In the genomic region with DNA sequence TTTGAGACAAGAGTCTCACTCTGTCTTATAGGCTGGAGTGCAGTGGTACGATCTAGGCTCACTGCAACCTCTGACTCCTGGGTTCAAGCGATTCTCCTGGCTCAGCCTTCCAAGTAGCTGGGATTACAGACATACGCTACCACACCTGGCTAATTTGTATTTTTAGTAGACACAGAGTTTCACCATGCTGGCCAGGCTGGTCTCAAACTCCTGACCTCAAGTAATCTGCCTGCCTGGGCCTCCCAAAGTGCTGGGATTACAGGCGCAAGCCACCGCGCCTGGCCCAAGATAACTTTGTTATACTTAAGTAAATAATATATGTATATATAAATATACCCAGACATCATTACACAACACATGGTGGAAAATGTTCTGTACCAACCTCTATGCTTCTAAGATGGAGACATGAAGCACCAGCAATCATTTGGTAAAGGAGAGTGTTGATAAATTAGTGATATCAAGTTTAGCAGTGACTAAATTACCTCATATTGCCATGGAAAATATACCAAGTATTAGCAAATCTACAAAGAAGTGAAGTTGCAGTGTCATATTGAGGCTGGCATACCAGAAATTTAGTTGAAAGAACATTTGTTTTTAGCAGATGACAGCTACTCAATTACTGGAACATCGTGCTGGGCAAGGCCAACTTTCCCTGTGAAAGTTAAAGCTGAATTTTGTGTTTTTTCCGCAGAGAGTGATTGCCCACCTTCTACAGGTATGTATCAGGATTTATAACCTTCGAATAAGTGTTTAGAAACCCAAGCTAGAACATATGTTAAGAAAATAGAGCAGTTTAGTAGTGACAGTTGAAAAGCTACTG, we compare ENCODE assay signal across 31 cellular contexts.
DNase-seq lines count a peak whose midpoint lies in the region; ATAC-seq and TF ChIP-seq lines count a peak whose summit lies in the region.
"Had no signal": no experiment of that assay in that cellular context is flagged by ENCODE, and none has a peak within 500 bp of the region (broad histone marks: within the 10 kb centered on the region; RNA-seq: fewer than 3 reads in every experiment).

No MANE protein-coding gene starts in this region.

- H3K27me3 Mint-ChIP-seq in CD14-positive monocyte (ENCODE audit: low read depth in 3 of 3) = peaks cover 0 to 2% (median 2%) of the 10 kb centered on the region in 3 donors
- H3K27me3 Mint-ChIP-seq: B cell; CD4-positive, alpha-beta memory T cell; CD4-positive, alpha-beta T cell; CD4-positive, CD25-positive, alpha-beta regulatory T cell had no signal

- peak overlapping the region; percentile 80; the same call in 1 of the 2 replicates for H3K27ac ChIP-seq in KMS-11
- H3K27ac ChIP-seq: 22Rv1; A549; BLaER1; BLaER1 treated with 17β-estradiol and CSF1 and Interleukin-3, amounts not matched to agents 10 nM and 100 nM; C4-2B had no signal

- H4K20me1 ChIP-seq in KMS-11 (ENCODE audit: insufficient read depth) = no peaks in the 10 kb centered on the region
- H4K20me1 ChIP-seq: BLaER1; BLaER1 treated with 17β-estradiol and CSF1 and Interleukin-3, amounts not matched to agents 10 nM and 100 nM had no signal

- no peak for TF ChIP-seq CTCF in BE2C (IDR thresholded peaks at IDR 0.05; ENCODE audit: low read depth, low read length)
- TF ChIP-seq CTCF in KMS-11 (conservative IDR thresholded peaks at IDR 0.05; ENCODE audit: low read depth, low read length) = no peak
- no peak for TF ChIP-seq CTCF in CD14-positive monocyte (IDR thresholded peaks at IDR 0.05)

- H3K4me1 ChIP-seq in BE2C (peaks cover 12% of the 10 kb centered on the region), KMS-11 (ENCODE audit: low read depth, poor library complexity, severe bottlenecking) (peaks cover 42% of the 10 kb centered on the region)

- intact Hi-C loops in CD14-positive monocyte (cut with micrococcal nuclease) = no loop called here

- no peaks in the 10 kb centered on the region for H3K36me3 Mint-ChIP-seq in CD14-positive monocyte
- H3K36me3 Mint-ChIP-seq: CD4-positive, alpha-beta memory T cell; CD4-positive, CD25-positive, alpha-beta regulatory T cell; CD8-positive, alpha-beta memory T cell; CD8-positive, alpha-beta T cell had no signal

- H3K9me3 ChIP-seq in BE2C = peaks cover 40% of the 10 kb centered on the region
- H3K9me3 ChIP-seq: Caco-2 had no signal

- ATAC-seq in GM18498 (IDR thresholded peaks at IDR 0.05; ENCODE audit: unreplicated experiment) (no peak), HG02623 (IDR thresholded peaks at IDR 0.05; ENCODE audit: unreplicated experiment) (no peak)
- ATAC-seq: A549; CD8-positive, alpha-beta T cell had no signal

- H3K36me3 ChIP-seq in BE2C (no peaks in the 10 kb centered on the region), KMS-11 (ENCODE audit: insufficient read depth) (no peaks in the 10 kb centered on the region)
- H3K36me3 ChIP-seq: BLaER1; BLaER1 treated with 17β-estradiol and CSF1 and Interleukin-3, amounts not matched to agents 10 nM and 100 nM had no signal

- no peak overlapping the region for H2AFZ ChIP-seq in KMS-11 (ENCODE audit: low read depth)

- no peak overlapping the region for H3K4me3 Mint-ChIP-seq in CD14-positive monocyte
- H3K4me3 Mint-ChIP-seq: B cell; CD4-positive, alpha-beta memory T cell; CD4-positive, alpha-beta T cell; CD4-positive, CD25-positive, alpha-beta regulatory T cell; CD8-positive, alpha-beta memory T cell; CD8-positive, alpha-beta T cell had no signal

- no peaks in the 10 kb centered on the region for H3K79me2 ChIP-seq in KMS-11 (ENCODE audit: insufficient read depth, low read depth)

- H3K9ac ChIP-seq in KMS-11 = no peak overlapping the region
- H3K9ac ChIP-seq: BLaER1; BLaER1 treated with 17β-estradiol and CSF1 and Interleukin-3, amounts not matched to agents 10 nM and 100 nM had no signal

- H3K4me2 ChIP-seq in KMS-11 = peak overlapping the region; percentile 8; the same call in 1 of the 2 replicates
- H3K4me2 ChIP-seq: A549; BLaER1; BLaER1 treated with 17β-estradiol and CSF1 and Interleukin-3, amounts not matched to agents 10 nM and 100 nM had no signal

- H3K27me3 ChIP-seq in BE2C (no peaks in the 10 kb centered on the region), KMS-11 (ENCODE audit: insufficient read depth, low read depth) (no peaks in the 10 kb centered on the region)
- H3K27me3 ChIP-seq: BLaER1; BLaER1 treated with 17β-estradiol and CSF1 and Interleukin-3, amounts not matched to agents 10 nM and 100 nM had no signal

- H3K4me1 Mint-ChIP-seq in CD14-positive monocyte = no peaks in the 10 kb centered on the region
- H3K4me1 Mint-ChIP-seq: B cell; CD4-positive, CD25-positive, alpha-beta regulatory T cell; CD8-positive, alpha-beta memory T cell had no signal

- DNase-seq in BE2C (peak; percentile 94), SK-N-DZ (ENCODE audit: low spot score) (peak; percentile 97), CD14-positive monocyte (ENCODE audit: low spot score) (no peak)
- DNase-seq: 8988T; ACHN; AML-193; C1 segment of cervical spinal cord; Caco-2; Calu3; CD4-positive, alpha-beta memory T cell; CD4-positive, alpha-beta T cell; CD4-positive, CD25-positive, alpha-beta regulatory T cell; CD8-positive, alpha-beta memory T cell; CD8-positive, alpha-beta T cell; COR-L47; DMS 273 treated with DMSO at 0.1 percent for 48 hours; DMS153; DMS53; DMS79; DMS79 treated with DMSO at 0.1 percent for 48 hours; DND-41; EL had no signal

- no peaks in the 10 kb centered on the region for H3K9me3 Mint-ChIP-seq in CD14-positive monocyte
- H3K9me3 Mint-ChIP-seq: CD4-positive, alpha-beta T cell; CD8-positive, alpha-beta T cell had no signal

- no peak overlapping the region for H3K27ac Mint-ChIP-seq in CD14-positive monocyte
- H3K27ac Mint-ChIP-seq: B cell; CD4-positive, alpha-beta memory T cell; CD4-positive, alpha-beta T cell; CD4-positive, CD25-positive, alpha-beta regulatory T cell; CD8-positive, alpha-beta memory T cell; CD8-positive, alpha-beta T cell had no signal

- H3K4me3 ChIP-seq in BE2C (ENCODE audit: low read depth, low read length) = no peak overlapping the region
- H3K4me3 ChIP-seq in KMS-11 (IDR thresholded peaks at IDR 0.05; ENCODE audit: insufficient read depth, low read depth, low read length) = no peak overlapping the region
- H3K4me3 ChIP-seq: A549; BLaER1; BLaER1 treated with 17β-estradiol and CSF1 and Interleukin-3, amounts not matched to agents 10 nM and 100 nM had no signal
